Comparison of ENCODE assay signal across 15 cellular contexts in genomic region chr5:35804201-35804653, GRCh38. TPM values are rescaled to one million over a fixed set of nuclear protein-coding genes. Genes with fewer than 3 reads are reported as not detected.
DNase-seq lines count a peak whose midpoint lies in the region; ATAC-seq lines count a peak whose summit lies in the region.
"Had no signal": no experiment of that assay in that cellular context is flagged by ENCODE, and none has a peak within 500 bp of the region (broad histone marks: within the 10 kb centered on the region; RNA-seq: fewer than 3 reads in every experiment).

No MANE protein-coding gene starts in this region.

- no peaks in the 10 kb centered on the region for H3K36me3 ChIP-seq in naive thymus-derived CD4-positive, alpha-beta T cell (ENCODE audit: control insufficient read depth in 2 of 3, insufficient read depth in 3 of 3, low read length in 3 of 3)
- H3K36me3 ChIP-seq: pancreas had no signal

- peaks cover 42 to 59% of the 10 kb centered on the region in 2 donors for H3K4me1 ChIP-seq in naive thymus-derived CD4-positive, alpha-beta T cell (ENCODE audit: control insufficient read depth in 2 of 2, insufficient read depth in 2 of 2, low read length in 2 of 2)
- H3K4me1 ChIP-seq: A549, foreskin keratinocyte, pancreas had no signal

- no peaks in the 10 kb centered on the region for H3K9me3 Mint-ChIP-seq in T-helper 2 cell treated with Interferon-gamma antibody and Interleukin-4, amounts not matched to agents 5 μg/mL and 100 μg/mL, for 36 hours
- H3K9me3 Mint-ChIP-seq in naive thymus-derived CD4-positive, alpha-beta T cell, result peaks cover 0 to 7% (median 0%) of the 10 kb centered on the region in 11 donors
- no peaks in the 10 kb centered on the region for H3K9me3 Mint-ChIP-seq in natural killer cell treated with Interleukin-12 subunit alpha and Interleukin-12 subunit beta and Interleukin-15 and Interleukin-18, amount 100 ng/mL, for 72 hours

- no peak overlapping the region for H3K4me3 Mint-ChIP-seq in T-helper 2 cell treated with Interferon-gamma antibody and Interleukin-4, amounts not matched to agents 5 μg/mL and 100 μg/mL, for 36 hours
- H3K4me3 Mint-ChIP-seq in naive thymus-derived CD4-positive, alpha-beta T cell, result peak overlapping the region in 8 of 10 donors; percentile 25 to 72 (median 64)
- no peak overlapping the region for H3K4me3 Mint-ChIP-seq in natural killer cell treated with Interleukin-12 subunit alpha and Interleukin-12 subunit beta and Interleukin-15 and Interleukin-18, amount 100 ng/mL, for 72 hours

- H3K27ac Mint-ChIP-seq in T-helper 2 cell treated with Interferon-gamma antibody and Interleukin-4, amounts not matched to agents 5 μg/mL and 100 μg/mL, for 36 hours, result peak overlapping the region; percentile 33
- H3K27ac Mint-ChIP-seq in naive thymus-derived CD4-positive, alpha-beta T cell, result peak overlapping the region; percentile 44 to 89 (median 82)
- no peak overlapping the region for H3K27ac Mint-ChIP-seq in natural killer cell treated with Interleukin-12 subunit alpha and Interleukin-12 subunit beta and Interleukin-15 and Interleukin-18, amount 100 ng/mL, for 72 hours

- H3K36me3 Mint-ChIP-seq in T-helper 2 cell treated with Interferon-gamma antibody and Interleukin-4, amounts not matched to agents 5 μg/mL and 100 μg/mL, for 36 hours (ENCODE audit: low read depth), result peaks cover 5% of the 10 kb centered on the region
- H3K36me3 Mint-ChIP-seq in naive thymus-derived CD4-positive, alpha-beta T cell, result peaks cover 0 to 14% (median 4%) of the 10 kb centered on the region in 5 donors
- H3K36me3 Mint-ChIP-seq in natural killer cell treated with Interleukin-12 subunit alpha and Interleukin-12 subunit beta and Interleukin-15 and Interleukin-18, amount 100 ng/mL, for 72 hours, result no peaks in the 10 kb centered on the region

- no peaks in the 10 kb centered on the region for H3K27me3 ChIP-seq in naive thymus-derived CD4-positive, alpha-beta T cell (ENCODE audit: control insufficient read depth in 2 of 2, insufficient read depth in 2 of 2, low read length in 2 of 2)
- H3K27me3 ChIP-seq: foreskin keratinocyte, pancreas, tibial nerve had no signal

- H3K4me1 Mint-ChIP-seq in T-helper 2 cell treated with Interferon-gamma antibody and Interleukin-4, amounts not matched to agents 5 μg/mL and 100 μg/mL, for 36 hours (ENCODE audit: low read depth), result peaks cover 47% of the 10 kb centered on the region
- peaks cover 28 to 88% (median 79%) of the 10 kb centered on the region in 7 donors for H3K4me1 Mint-ChIP-seq in naive thymus-derived CD4-positive, alpha-beta T cell
- H3K4me1 Mint-ChIP-seq in natural killer cell treated with Interleukin-12 subunit alpha and Interleukin-12 subunit beta and Interleukin-15 and Interleukin-18, amount 100 ng/mL, for 72 hours (ENCODE audit: low read depth in 2 of 2), result peaks cover 12 to 13% of the 10 kb centered on the region in 2 donors

- intact Hi-C loops in naive thymus-derived CD4-positive, alpha-beta T cell (cut with micrococcal nuclease), result no loop called here

- POLR2A ChIA-PET in naive thymus-derived CD4-positive, alpha-beta T cell (lab: Charles Lee), result interaction anchor here (1.0 to 31.0 kb wide), 12 partner anchors 9 to 76 kb away, joined by 3 to 979 read pairs (median 8); partner anchors contain the start of gene IL7R

- CTCF ChIA-PET in naive thymus-derived CD4-positive, alpha-beta T cell (lab: Charles Lee), result interaction anchor here (0.6 to 2.1 kb wide), 9 partner anchors 9 to 121 kb away, joined by 3 to 6 read pairs (median 3); no protein-coding TSS in a partner anchor

- peak; percentile 6 for DNase-seq in NCI-H345 (lab: John Stamatoyannopoulos, UW)
- no peak for DNase-seq in NCI-H345 treated with DMSO at 0.1 percent for 48 hours (lab: John Stamatoyannopoulos, UW; ENCODE audit: unreplicated experiment)
- peak; percentile 14 for DNase-seq in DMS79 (lab: John Stamatoyannopoulos, UW)
- peak; percentile 3 for DNase-seq in T-helper 2 cell treated with Interferon-gamma antibody and Interleukin-4, amounts not matched to agents 5 μg/mL and 100 μg/mL, for 36 hours (ENCODE audit: low spot score)
- no peak for DNase-seq in naive thymus-derived CD4-positive, alpha-beta T cell
- no peak for DNase-seq in NCI-H1436 (lab: John Stamatoyannopoulos, UW)
- no peak for DNase-seq in natural killer cell treated with Interleukin-12 subunit alpha and Interleukin-12 subunit beta and Interleukin-15 and Interleukin-18, amount 100 ng/mL, for 72 hours (ENCODE audit: low spot score)
- DNase-seq: foreskin keratinocyte; MV-4-11; pancreas; SIG-M5; stimulated activated CD4-positive, alpha-beta T cell treated with anti-CD3 and anti-CD28 coated beads, Interleukin-12 subunit alpha, Interleukin-12 subunit beta, amount 100 ng/mL, for 4 hours had no signal

- H3K27me3 Mint-ChIP-seq in T-helper 2 cell treated with Interferon-gamma antibody and Interleukin-4, amounts not matched to agents 5 μg/mL and 100 μg/mL, for 36 hours (ENCODE audit: low read depth), result no peaks in the 10 kb centered on the region
- H3K27me3 Mint-ChIP-seq in naive thymus-derived CD4-positive, alpha-beta T cell, result no peaks in the 10 kb centered on the region
- H3K27me3 Mint-ChIP-seq in natural killer cell treated with Interleukin-12 subunit alpha and Interleukin-12 subunit beta and Interleukin-15 and Interleukin-18, amount 100 ng/mL, for 72 hours, result no peaks in the 10 kb centered on the region

- ATAC-seq in naive thymus-derived CD4-positive, alpha-beta T cell, result no peak
- ATAC-seq in GM21619 (IDR thresholded peaks at IDR 0.05; ENCODE audit: unreplicated experiment), result no peak
- no peak for ATAC-seq in natural killer cell treated with Interleukin-12 subunit alpha and Interleukin-12 subunit beta and Interleukin-15 and Interleukin-18, amount 100 ng/mL, for 72 hours
- ATAC-seq: A549 had no signal

- no peak overlapping the region for H3K27ac ChIP-seq in naive thymus-derived CD4-positive, alpha-beta T cell (ENCODE audit: low read depth, low read length)
- H3K27ac ChIP-seq: A549, foreskin keratinocyte, pancreas had no signal

- H3K4me3 ChIP-seq in naive thymus-derived CD4-positive, alpha-beta T cell (ENCODE audit: low read length), result no peak overlapping the region
- H3K4me3 ChIP-seq: A549, pancreas, tibial nerve had no signal

- no peaks in the 10 kb centered on the region for H3K9me3 ChIP-seq in naive thymus-derived CD4-positive, alpha-beta T cell (ENCODE audit: control insufficient read depth in 2 of 3, low read length in 3 of 3)
- H3K9me3 ChIP-seq: A549, pancreas, tibial nerve had no signal

RNA-seq across cellular contexts. Expression of gene IL7R, which starts 52.5 kb away (rescaled TPM):
- total RNA-seq in naive thymus-derived CD4-positive, alpha-beta T cell, result 1,000 to 10,000 TPM in 2 of 5 experiments, 100 to 1,000 TPM in 3; 341 to 1,298 (median 608) TPM
- 100 to 1,000 TPM; 690 to 965 TPM for polyA plus RNA-seq in naive thymus-derived CD4-positive, alpha-beta T cell
- total RNA-seq in natural killer cell treated with Interleukin-12 subunit alpha and Interleukin-12 subunit beta and Interleukin-15 and Interleukin-18, amount 100 ng/mL, for 72 hours, result 10 to 100 TPM in 1 of 2 donors, 1 to 10 TPM in 1; 2.3 to 21.6 TPM

Comparison
In these comparisons a context has a peak if more than half of its experiments do, and no peak if none do; other contexts are left out.
1. DNase-seq: peak in NCI-H345 (single experiment), DMS79 (single experiment) and T-helper 2 cell treated with Interferon-gamma antibody and Interleukin-4, amounts not matched to agents 5 μg/mL and 100 μg/mL, for 36 hours (single experiment); none in NCI-H345 treated with DMSO at 0.1 percent for 48 hours (single experiment), naive thymus-derived CD4-positive, alpha-beta T cell (0 of 9), NCI-H1436 (single experiment) and natural killer cell treated with Interleukin-12 subunit alpha and Interleukin-12 subunit beta and Interleukin-15 and Interleukin-18, amount 100 ng/mL, for 72 hours (single experiment).
2. H3K27ac Mint-ChIP-seq: peak in T-helper 2 cell treated with Interferon-gamma antibody and Interleukin-4, amounts not matched to agents 5 μg/mL and 100 μg/mL, for 36 hours (single experiment) and naive thymus-derived CD4-positive, alpha-beta T cell (9 of 9); none in natural killer cell treated with Interleukin-12 subunit alpha and Interleukin-12 subunit beta and Interleukin-15 and Interleukin-18, amount 100 ng/mL, for 72 hours (0 of 2).
3. H3K4me3 Mint-ChIP-seq: peak in naive thymus-derived CD4-positive, alpha-beta T cell (8 of 10); none in T-helper 2 cell treated with Interferon-gamma antibody and Interleukin-4, amounts not matched to agents 5 μg/mL and 100 μg/mL, for 36 hours (single experiment) and natural killer cell treated with Interleukin-12 subunit alpha and Interleukin-12 subunit beta and Interleukin-15 and Interleukin-18, amount 100 ng/mL, for 72 hours (single experiment).
4. RNA of gene IL7R, which starts 52.5 kb away (total RNA-seq): 341 to 1,298 TPM in naive thymus-derived CD4-positive, alpha-beta T cell; 2.3 to 21.6 TPM in natural killer cell treated with Interleukin-12 subunit alpha and Interleukin-12 subunit beta and Interleukin-15 and Interleukin-18, amount 100 ng/mL, for 72 hours; every median in the first group is over 10 times any median in the second.